Comparison of ENCODE assay signal across 12 cellular contexts in the genomic region with DNA sequence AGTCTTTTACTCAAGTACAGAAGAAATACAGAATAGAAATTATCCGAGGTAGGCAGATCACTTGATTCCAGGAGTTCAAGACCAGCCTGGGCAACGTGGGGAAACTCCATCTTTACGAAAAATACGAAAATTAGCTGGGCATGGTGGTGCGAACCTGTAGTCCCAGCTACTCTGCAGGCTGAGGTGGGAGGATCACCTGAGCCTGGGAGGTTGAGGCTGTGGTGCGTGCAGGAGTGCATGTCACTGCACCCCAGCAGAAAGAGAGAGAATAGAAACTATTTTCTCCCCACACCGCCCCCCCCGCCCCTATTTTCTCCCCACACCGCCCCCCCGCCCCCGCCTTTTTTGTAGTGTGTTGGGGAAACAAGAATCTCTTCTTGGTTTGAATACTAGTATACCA. TPM values are rescaled to one million over a fixed set of nuclear protein-coding genes. Genes with fewer than 3 reads are reported as not detected.
DNase-seq lines count a peak whose midpoint lies in the region; ATAC-seq, FAIRE-seq and TF ChIP-seq lines count a peak whose summit lies in the region.
"Had no signal": no experiment of that assay in that cellular context is flagged by ENCODE, and none has a peak within 500 bp of the region (broad histone marks: within the 10 kb centered on the region; RNA-seq: fewer than 3 reads in every experiment).

No MANE protein-coding gene starts in this region.

- no peaks in the 10 kb centered on the region for H3K27me3 Mint-ChIP-seq in activated T-cell treated with anti-CD3 and anti-CD28 coated beads, Interleukin-2, amount 50 U/mL, for 24 hours
- H3K27me3 Mint-ChIP-seq in activated T-cell treated with anti-CD3 and anti-CD28 coated beads, Interleukin-2, amount 50 U/mL, for 4 hours (ENCODE audit: low read depth): no peaks in the 10 kb centered on the region

- CTCF ChIA-PET in endothelial cell of umbilical vein (lab: Charles Lee): interaction anchor here (1.2 kb wide), 1 partner anchor 9 kb away, joined by 3 read pairs; no protein-coding TSS in a partner anchor

- no peak overlapping the region for H3K27ac Mint-ChIP-seq in activated T-cell treated with anti-CD3 and anti-CD28 coated beads, Interleukin-2, amount 50 U/mL, for 24 hours

- ATAC-seq in activated T-cell treated with anti-CD3 and anti-CD28 coated beads, Interleukin-2, amount 50 U/mL, for 4 hours: no peak
- ATAC-seq: lower lobe of right lung had no signal

- peaks cover 49% of the 10 kb centered on the region for H3K36me3 Mint-ChIP-seq in activated T-cell treated with anti-CD3 and anti-CD28 coated beads, Interleukin-2, amount 50 U/mL, for 24 hours (ENCODE audit: low read depth)
- peaks cover 7% of the 10 kb centered on the region for H3K36me3 Mint-ChIP-seq in activated T-cell treated with anti-CD3 and anti-CD28 coated beads, Interleukin-2, amount 50 U/mL, for 4 hours (ENCODE audit: insufficient read depth)

- peak overlapping the region; percentile 89 for H3K4me3 Mint-ChIP-seq in activated T-cell treated with anti-CD3 and anti-CD28 coated beads, Interleukin-2, amount 50 U/mL, for 24 hours
- H3K4me3 Mint-ChIP-seq in activated T-cell treated with anti-CD3 and anti-CD28 coated beads, Interleukin-2, amount 50 U/mL, for 4 hours: no peak overlapping the region

- WGBS in smooth muscle cell (ENCODE audit: low lambda C conversion rate): 72% methylated on average over 10 of the region's 11 CpGs

- H3K4me1 ChIP-seq in Loucy (ENCODE audit: insufficient read depth, low read length, poor library complexity, severe bottlenecking): peaks cover 21% of the 10 kb centered on the region
- peaks cover 11% of the 10 kb centered on the region for H3K4me1 ChIP-seq in endothelial cell of umbilical vein (ENCODE audit: control insufficient read depth, extremely low read depth, insufficient read depth, low read length)
- peaks cover 10% of the 10 kb centered on the region for H3K4me1 ChIP-seq in smooth muscle cell (ENCODE audit: low read depth)

- no peak for TF ChIP-seq POLR2A in endothelial cell of umbilical vein (IDR thresholded peaks at IDR 0.05; ENCODE audit: low read depth, low read length)

- POLR2A ChIA-PET in endothelial cell of umbilical vein (lab: Charles Lee): no interaction called here

- H4K20me1 ChIP-seq in Loucy (ENCODE audit: insufficient read depth, low read length, poor library complexity, severe bottlenecking) (peaks cover 39% of the 10 kb centered on the region), endothelial cell of umbilical vein (replicated peaks; ENCODE audit: control insufficient read depth, extremely low read depth, insufficient read depth, low read length) (no peaks in the 10 kb centered on the region), smooth muscle cell (ENCODE audit: low read depth) (peaks cover 52% of the 10 kb centered on the region)

- H3K9me3 ChIP-seq in Loucy (ENCODE audit: insufficient read depth, low read depth, low read length): no peaks in the 10 kb centered on the region
- H3K9me3 ChIP-seq in endothelial cell of umbilical vein (replicated peaks; ENCODE audit: control insufficient read depth, insufficient read depth, low read length): no peaks in the 10 kb centered on the region
- no peaks in the 10 kb centered on the region for H3K9me3 ChIP-seq in smooth muscle cell (replicated peaks; ENCODE audit: low read depth)
- H3K9me3 ChIP-seq: lower lobe of right lung, right atrium auricular region had no signal

- H3F3A ChIP-seq in Loucy (ENCODE audit: low read depth) (no peaks in the 10 kb centered on the region), smooth muscle cell (ENCODE audit: low read depth) (no peaks in the 10 kb centered on the region)

- H3K9ac ChIP-seq in Loucy (ENCODE audit: low read depth, low read length, poor library complexity, severe bottlenecking): peak overlapping the region; percentile 85
- no peak overlapping the region for H3K9ac ChIP-seq in endothelial cell of umbilical vein (replicated peaks; ENCODE audit: extremely low read depth, insufficient read depth, low read length)
- H3K9ac ChIP-seq in smooth muscle cell (ENCODE audit: low read depth): no peak overlapping the region

- no peaks in the 10 kb centered on the region for H3K9me1 ChIP-seq in endothelial cell of umbilical vein (replicated peaks; ENCODE audit: control insufficient read depth, extremely low read depth, insufficient read depth, low read length)

- H2AFZ ChIP-seq in Loucy (ENCODE audit: low read length): no peak overlapping the region
- no peak overlapping the region for H2AFZ ChIP-seq in endothelial cell of umbilical vein (ENCODE audit: low read depth, low read length)
- no peak overlapping the region for H2AFZ ChIP-seq in smooth muscle cell (ENCODE audit: low read depth)

- no peak for FAIRE-seq in endothelial cell of umbilical vein (lab: Jason Lieb, UNC)

- DNase-seq in activated T-cell treated with anti-CD3 and anti-CD28 coated beads, Interleukin-2, amount 50 U/mL, for 24 hours: no peak
- no peak for DNase-seq in activated T-cell treated with anti-CD3 and anti-CD28 coated beads, Interleukin-2, amount 50 U/mL, for 4 hours
- DNase-seq in endothelial cell of umbilical vein (ENCODE audit: low read depth, low spot score) (no peak), smooth muscle cell (lab: John Stamatoyannopoulos, UW; ENCODE audit: unreplicated experiment) (no peak), GF-D8 (lab: John Stamatoyannopoulos, UW) (no peak), AG20443 (ENCODE audit: low spot score) (no peak)
- DNase-seq in activated effector memory CD4-positive, alpha-beta T cell treated with Interleukin-2 at 50 U/mL for 16 hours: no peak
- DNase-seq: cortex of kidney, lower lobe of right lung, NCI-H1694 treated with DMSO at 0.1 percent for 48 hours had no signal

- H3K4me2 ChIP-seq in Loucy (ENCODE audit: low read depth, low read length, poor library complexity, severe bottlenecking) (peak overlapping the region; percentile 78), endothelial cell of umbilical vein (ENCODE audit: insufficient read depth, low read length) (peak overlapping the region; percentile 73), smooth muscle cell (peak overlapping the region; percentile 86)

- H3K79me2 ChIP-seq in Loucy (ENCODE audit: insufficient read depth, low read length) (peaks cover 65% of the 10 kb centered on the region), endothelial cell of umbilical vein (ENCODE audit: control insufficient read depth, insufficient read depth, low read length) (peaks cover 62% of the 10 kb centered on the region), smooth muscle cell (ENCODE audit: low read depth) (peaks cover 64% of the 10 kb centered on the region)

- H3K9me3 Mint-ChIP-seq in activated T-cell treated with anti-CD3 and anti-CD28 coated beads, Interleukin-2, amount 50 U/mL, for 24 hours: no peaks in the 10 kb centered on the region
- no peaks in the 10 kb centered on the region for H3K9me3 Mint-ChIP-seq in activated T-cell treated with anti-CD3 and anti-CD28 coated beads, Interleukin-2, amount 50 U/mL, for 4 hours

- no TSS peak for BruUV-seq in endothelial cell of umbilical vein (replicated peaks; lab: Mats Ljungman, UMichigan)

- no peaks in the 10 kb centered on the region for H3K9me2 ChIP-seq in Loucy (replicated peaks; ENCODE audit: low read depth, low read length)

- TF ChIP-seq CTCF in Loucy (conservative IDR thresholded peaks at IDR 0.05; ENCODE audit: low read length) (no peak), endothelial cell of umbilical vein (IDR thresholded peaks at IDR 0.05; ENCODE audit: extremely low read depth in 1 of 2, insufficient read depth in 1 of 2, low read depth in 1 of 2, low read length in 2 of 2) (no peak), smooth muscle cell (IDR thresholded peaks at IDR 0.05; ENCODE audit: borderline replicate concordance, insufficient read depth, poor library complexity, severe bottlenecking) (no peak)

- dilution Hi-C loops in endothelial cell of umbilical vein (cut with MboI; ENCODE audit: extremely low pct_ligation_motif_present, low sequenced_read_pairs): no loop called here

- intact Hi-C loops in endothelial cell of umbilical vein (cut with micrococcal nuclease): loop anchor here (2.0 kb wide), 1 partner anchor 74 kb away; the partner anchor contains the start of gene YARS2

- H3K36me3 ChIP-seq in Loucy (ENCODE audit: insufficient read depth, low read length) (0 out of 2 replicates have a peak, but pooled peaks cover 3% of the 10 kb centered on the region), endothelial cell of umbilical vein (ENCODE audit: control insufficient read depth in 2 of 2, extremely low read depth in 1 of 2, insufficient read depth in 2 of 2, low read length in 2 of 2) (no peaks in the 10 kb centered on the region), smooth muscle cell (ENCODE audit: low read depth) (no peaks in the 10 kb centered on the region)
- H3K36me3 ChIP-seq: lower lobe of right lung, right atrium auricular region had no signal

- no peak overlapping the region for H3K27ac ChIP-seq in endothelial cell of umbilical vein (ENCODE audit: insufficient read depth, low read depth, low read length)
- no peak overlapping the region for H3K27ac ChIP-seq in smooth muscle cell (ENCODE audit: low read depth)

- H3K4me1 Mint-ChIP-seq in activated T-cell treated with anti-CD3 and anti-CD28 coated beads, Interleukin-2, amount 50 U/mL, for 24 hours (ENCODE audit: low read depth): peaks cover 36% of the 10 kb centered on the region
- peaks cover 30% of the 10 kb centered on the region for H3K4me1 Mint-ChIP-seq in activated T-cell treated with anti-CD3 and anti-CD28 coated beads, Interleukin-2, amount 50 U/mL, for 4 hours (ENCODE audit: low read depth)

- peak overlapping the region; percentile 94 for H3K4me3 ChIP-seq in Loucy (ENCODE audit: low read length, poor library complexity, severe bottlenecking)
- H3K4me3 ChIP-seq in endothelial cell of umbilical vein (replicated peaks in 1 of 3; ENCODE audit: insufficient read depth in 1 of 3, low read depth in 1 of 3, low read length in 3 of 3): no peak overlapping the region
- no peak overlapping the region for H3K4me3 ChIP-seq in smooth muscle cell

- H3K27me3 ChIP-seq in Loucy (ENCODE audit: insufficient read depth, low read length, poor library complexity, severe bottlenecking): no peaks in the 10 kb centered on the region
- H3K27me3 ChIP-seq in endothelial cell of umbilical vein (ENCODE audit: control insufficient read depth in 2 of 2, insufficient read depth in 2 of 2, low read length in 2 of 2): no peaks in the 10 kb centered on the region
- H3K27me3 ChIP-seq in smooth muscle cell (ENCODE audit: low read depth): no peaks in the 10 kb centered on the region
- H3K27me3 ChIP-seq: right atrium auricular region had no signal

RNA-seq across cellular contexts. Expression of gene DNM1L, which starts 2.2 kb away (rescaled TPM):
- 10 to 100 TPM; 54.2 to 63.0 (median 55.1) TPM for total RNA-seq in activated T-cell treated with anti-CD3 and anti-CD28 coated beads, Interleukin-2, amount 50 U/mL, for 4 hours
- total RNA-seq in endothelial cell of umbilical vein (90.1 and 103 TPM in 2 replicates), smooth muscle cell (56.3 and 88.1 TPM in 2 replicates)
- polyA plus RNA-seq in endothelial cell of umbilical vein (18.3 and 24.6 TPM in 2 replicates), smooth muscle cell (33.6 and 42.3 TPM in 2 replicates)
- 32.0 and 34.0 TPM in 2 replicates for polyA plus RNA-seq in endothelial cell of umbilical vein (2011; cell fraction: cytosol; rRNA removed)
- 86.3 and 128 TPM in 2 replicates for polyA plus RNA-seq in endothelial cell of umbilical vein (2011; cell fraction: nucleus; rRNA removed)
- polyA plus RNA-seq in endothelial cell of umbilical vein (2012): 81.4 and 92.2 TPM in 2 replicates
- polyA minus RNA-seq in endothelial cell of umbilical vein: 45.4 and 61.5 TPM in 2 replicates
- polyA minus RNA-seq in endothelial cell of umbilical vein (2011; cell fraction: cytosol; rRNA and poly(A)+ RNA removed): 38.4 TPM
- polyA minus RNA-seq in endothelial cell of umbilical vein (2011; cell fraction: nucleus; rRNA and poly(A)+ RNA removed): 76.2 and 106 TPM in 2 replicates
